In the genomic region with DNA sequence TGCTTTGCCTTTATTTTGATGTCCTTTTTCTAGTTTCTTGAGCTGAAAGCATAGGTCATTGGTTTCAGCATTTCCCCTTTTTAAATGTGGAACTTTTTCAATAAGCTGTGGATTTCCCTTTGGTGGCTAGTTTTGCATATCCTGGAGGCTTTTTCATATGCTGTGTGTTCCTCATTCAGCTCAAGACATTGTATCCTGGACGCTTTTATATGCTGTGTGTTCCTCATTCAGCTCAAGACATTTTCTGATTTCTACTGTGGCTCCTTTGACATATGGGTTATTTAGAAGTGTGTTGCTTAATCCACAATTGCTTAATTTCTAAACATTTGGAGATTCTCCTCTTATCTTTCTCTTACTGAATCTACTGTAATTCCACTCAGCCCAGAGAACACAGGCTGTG, we compare ENCODE assay signal across 1 cellular context.
TF ChIP-seq lines count a peak whose summit lies in the region.

No MANE protein-coding gene starts in this region.

TF ChIP-seq in IMR-90, 13 proteins besides CTCF, POLR2A, EP300 and RAD21:
- TF ChIP-seq, protein P1, sequence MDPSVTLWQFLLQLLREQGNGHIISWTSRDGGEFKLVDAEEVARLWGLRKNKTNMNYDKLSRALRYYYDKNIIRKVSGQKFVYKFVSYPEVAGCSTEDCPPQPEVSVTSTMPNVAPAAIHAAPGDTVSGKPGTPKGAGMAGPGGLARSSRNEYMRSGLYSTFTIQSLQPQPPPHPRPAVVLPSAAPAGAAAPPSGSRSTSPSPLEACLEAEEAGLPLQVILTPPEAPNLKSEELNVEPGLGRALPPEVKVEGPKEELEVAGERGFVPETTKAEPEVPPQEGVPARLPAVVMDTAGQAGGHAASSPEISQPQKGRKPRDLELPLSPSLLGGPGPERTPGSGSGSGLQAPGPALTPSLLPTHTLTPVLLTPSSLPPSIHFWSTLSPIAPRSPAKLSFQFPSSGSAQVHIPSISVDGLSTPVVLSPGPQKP (IDR thresholded peaks at IDR 0.05; ENCODE audit: borderline replicate concordance, low read depth, low read length) = no peak
- TF ChIP-seq MAFK (IDR thresholded peaks at IDR 0.05; ENCODE audit: low read depth, low read length) = no peak
- no peak for TF ChIP-seq SMC3 (IDR thresholded peaks at IDR 0.05; ENCODE audit: low read depth, low read length)
- TF ChIP-seq CHD1 (IDR thresholded peaks at IDR 0.05; ENCODE audit: low read depth, low read length) = no peak
- no peak for TF ChIP-seq RFX5 (IDR thresholded peaks at IDR 0.05; ENCODE audit: low read depth, low read length)
- TF ChIP-seq, protein P2, sequence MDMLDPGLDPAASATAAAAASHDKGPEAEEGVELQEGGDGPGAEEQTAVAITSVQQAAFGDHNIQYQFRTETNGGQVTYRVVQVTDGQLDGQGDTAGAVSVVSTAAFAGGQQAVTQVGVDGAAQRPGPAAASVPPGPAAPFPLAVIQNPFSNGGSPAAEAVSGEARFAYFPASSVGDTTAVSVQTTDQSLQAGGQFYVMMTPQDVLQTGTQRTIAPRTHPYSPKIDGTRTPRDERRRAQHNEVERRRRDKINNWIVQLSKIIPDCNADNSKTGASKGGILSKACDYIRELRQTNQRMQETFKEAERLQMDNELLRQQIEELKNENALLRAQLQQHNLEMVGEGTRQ (IDR thresholded peaks at IDR 0.05; ENCODE audit: low read depth, low read length) = no peak
- no peak for TF ChIP-seq FOS (IDR thresholded peaks at IDR 0.05; ENCODE audit: low read depth, low read length)
- TF ChIP-seq MAZ (IDR thresholded peaks at IDR 0.05; ENCODE audit: borderline replicate concordance, low read depth, low read length) = no peak
- no peak for TF ChIP-seq NFE2L2 (IDR thresholded peaks at IDR 0.05; ENCODE audit: low read depth, low read length)
- no peak for TF ChIP-seq RCOR1 (IDR thresholded peaks at IDR 0.05; ENCODE audit: insufficient replicate concordance, low read length)
- TF ChIP-seq CEBPB (IDR thresholded peaks at IDR 0.05; ENCODE audit: low read depth, low read length) = no peak
- TF ChIP-seq BHLHE40 (IDR thresholded peaks at IDR 0.05; ENCODE audit: low read depth, low read length) = no peak
- no peak for TF ChIP-seq MXI1 (IDR thresholded peaks at IDR 0.05; ENCODE audit: borderline replicate concordance, low read depth, low read length)
